28 cellular contexts compared by ENCODE assay signal in the genomic region with DNA sequence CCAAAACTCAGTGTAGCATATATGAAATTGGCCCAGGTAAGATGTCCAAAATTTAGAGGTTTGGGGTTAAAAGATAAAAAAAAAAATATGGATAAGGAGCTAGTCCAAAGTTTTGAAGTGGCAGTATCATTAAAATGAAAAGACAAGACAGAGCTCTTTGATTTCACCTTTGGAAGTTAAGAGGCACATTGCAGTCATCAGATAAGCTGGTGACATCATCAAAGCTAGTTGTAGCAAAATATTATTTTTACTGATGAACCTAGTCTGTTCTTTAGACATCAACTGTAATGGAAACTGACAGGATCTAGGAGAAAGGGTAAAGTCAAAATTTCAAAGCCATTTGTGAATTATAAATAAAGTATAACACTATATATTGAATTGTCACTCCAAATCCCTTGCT.
"Had no signal": no experiment of that assay in that cellular context is flagged by ENCODE, and none has a peak within 500 bp of the region (broad histone marks: within the 10 kb centered on the region; RNA-seq: fewer than 3 reads in every experiment).

No MANE protein-coding gene starts in this region.

- H3K36me3 ChIP-seq: brain microvascular endothelial cell, Peyer's patch had no signal

- H3K4me3 Mint-ChIP-seq: activated CD4-positive, alpha-beta T cell treated with anti-CD3 and anti-CD28 coated beads, Interleukin-2, amount 10 ng/mL, durations not matched to agents 24 days and 14 days; activated naive CD4-positive, alpha-beta T cell treated with anti-CD3 and anti-CD28 coated beads for 36 hours; activated naive CD8-positive, alpha-beta T cell treated with anti-CD3 and anti-CD28 coated beads for 36 hours; activated T-cell treated with anti-CD3 and anti-CD28 coated beads, Interleukin-2, amount 50 U/mL, for 4 hours; activated T-helper 1 cell treated with anti-CD3 and anti-CD28 coated beads, Interleukin-12 subunit alpha, Interleukin-12 subunit beta, Interleukin-2, Interleukin-4 antibody, amounts not matched to agents 30 ng/mL and 10 ng/mL and 1 ng/mL, durations not matched to agents 14 hours and 24 hours and 36 hours; T-helper 1 cell treated with Interleukin-12 subunit alpha and Interleukin-12 subunit beta and Interleukin-4 antibody, amounts not matched to agents 30 μg/mL and 1 μg/mL, for 36 hours; T-helper 2 cell treated with Interferon-gamma antibody and Interleukin-4, amounts not matched to agents 5 μg/mL and 100 μg/mL, for 36 hours had no signal

- H3K27me3 ChIP-seq: brain microvascular endothelial cell, Peyer's patch had no signal

- H3K4me1 ChIP-seq: Peyer's patch had no signal

- ATAC-seq: activated T-cell treated with anti-CD3 and anti-CD28 coated beads, Interleukin-2, amount 50 U/mL, for 4 hours; PC-3 had no signal

- H3K27ac Mint-ChIP-seq: activated CD4-positive, alpha-beta T cell treated with anti-CD3 and anti-CD28 coated beads, Interleukin-2, amount 10 ng/mL, durations not matched to agents 24 days and 14 days; activated naive CD4-positive, alpha-beta T cell treated with anti-CD3 and anti-CD28 coated beads for 36 hours; activated naive CD8-positive, alpha-beta T cell treated with anti-CD3 and anti-CD28 coated beads for 36 hours; activated T-helper 1 cell treated with anti-CD3 and anti-CD28 coated beads, Interleukin-12 subunit alpha, Interleukin-12 subunit beta, Interleukin-2, Interleukin-4 antibody, amounts not matched to agents 30 ng/mL and 10 ng/mL and 1 ng/mL, durations not matched to agents 14 hours and 24 hours and 36 hours; T-helper 1 cell treated with Interleukin-12 subunit alpha and Interleukin-12 subunit beta and Interleukin-4 antibody, amounts not matched to agents 30 μg/mL and 1 μg/mL, for 36 hours; T-helper 2 cell treated with Interferon-gamma antibody and Interleukin-4, amounts not matched to agents 5 μg/mL and 100 μg/mL, for 36 hours had no signal

- H3K27ac ChIP-seq: brain microvascular endothelial cell, Peyer's patch had no signal

- H3K4me3 ChIP-seq: Peyer's patch had no signal

- DNase-seq: activated CD4-positive, alpha-beta T cell treated with anti-CD3 and anti-CD28 coated beads, Interleukin-2, amount 10 ng/mL, durations not matched to agents 24 days and 14 days; activated CD4-positive, alpha-beta T cell treated with anti-CD3 and anti-CD28 coated beads, Interleukin-2, amount 50 U/mL, for 4 hours; activated CD8-positive, alpha-beta memory T cell treated with anti-CD3 and anti-CD28 coated beads, Interleukin-2, amount 50 U/mL, for 4 hours; activated gamma-delta T cell treated with Interleukin-2 at 50 U/mL for 16 hours; activated naive CD4-positive, alpha-beta T cell treated with anti-CD3 and anti-CD28 coated beads for 36 hours; activated naive CD8-positive, alpha-beta T cell treated with anti-CD3 and anti-CD28 coated beads for 36 hours; activated T-cell treated with anti-CD3 and anti-CD28 coated beads for 4 hours; activated T-cell treated with anti-CD3 and anti-CD28 coated beads, Interleukin-2, amount 50 U/mL, for 4 hours; amniotic stem cell; aorta; brain microvascular endothelial cell; central memory CD4-positive, alpha-beta T cell; Karpas-422; NCI-H1048; NCI-H1105 treated with DMSO at 0.1 percent for 48 hours; NCI-H1436; NCI-H1694; NCI-H1930; NCI-H2081 treated with DMSO at 0.1 percent for 48 hours; NCI-H226; NCI-H446 treated with DMSO at 0.1 percent for 48 hours; NCI-H524; NCI-H82; PC-3; Peyer's patch had no signal

- H3K36me3 Mint-ChIP-seq: activated naive CD8-positive, alpha-beta T cell treated with anti-CD3 and anti-CD28 coated beads for 36 hours had no signal

- H3K4me1 Mint-ChIP-seq: activated CD4-positive, alpha-beta T cell treated with anti-CD3 and anti-CD28 coated beads, Interleukin-2, amount 10 ng/mL, durations not matched to agents 24 days and 14 days; activated naive CD8-positive, alpha-beta T cell treated with anti-CD3 and anti-CD28 coated beads for 36 hours had no signal

- H3K27me3 Mint-ChIP-seq: activated CD4-positive, alpha-beta T cell treated with anti-CD3 and anti-CD28 coated beads, Interleukin-2, amount 10 ng/mL, durations not matched to agents 24 days and 14 days; activated naive CD8-positive, alpha-beta T cell treated with anti-CD3 and anti-CD28 coated beads for 36 hours had no signal
